In the genomic region with DNA sequence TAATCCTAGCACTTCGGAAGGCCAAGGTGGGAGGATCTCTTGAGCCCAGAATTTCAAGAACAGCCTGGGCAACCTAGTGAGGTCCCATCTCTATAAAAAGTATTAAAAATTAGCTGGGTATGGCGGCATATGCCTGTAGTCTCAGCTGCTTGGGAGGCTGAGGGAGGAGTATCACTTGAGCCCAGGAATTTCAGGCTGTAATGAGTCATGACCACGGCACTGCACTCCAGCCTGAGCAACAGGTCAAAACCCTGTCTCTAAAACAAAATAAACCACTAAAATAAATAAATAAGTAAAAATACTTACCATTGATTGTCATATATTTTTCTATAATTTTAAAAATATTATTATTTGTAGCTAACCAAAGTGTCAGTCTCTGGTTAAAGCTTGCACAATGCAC, we compare ENCODE assay signal across 1 cellular context.
TF ChIP-seq lines count a peak whose summit lies in the region.

No MANE protein-coding gene starts in this region.

TF ChIP-seq in IMR-90, 13 proteins besides CTCF, POLR2A, EP300 and RAD21 (continued from another document):
- no peak for TF ChIP-seq SMC3 (IDR thresholded peaks at IDR 0.05; ENCODE audit: low read depth, low read length)
- no peak for TF ChIP-seq FOS (IDR thresholded peaks at IDR 0.05; ENCODE audit: low read depth, low read length)
- TF ChIP-seq CHD1 (IDR thresholded peaks at IDR 0.05; ENCODE audit: low read depth, low read length), result no peak
- TF ChIP-seq, protein P1, sequence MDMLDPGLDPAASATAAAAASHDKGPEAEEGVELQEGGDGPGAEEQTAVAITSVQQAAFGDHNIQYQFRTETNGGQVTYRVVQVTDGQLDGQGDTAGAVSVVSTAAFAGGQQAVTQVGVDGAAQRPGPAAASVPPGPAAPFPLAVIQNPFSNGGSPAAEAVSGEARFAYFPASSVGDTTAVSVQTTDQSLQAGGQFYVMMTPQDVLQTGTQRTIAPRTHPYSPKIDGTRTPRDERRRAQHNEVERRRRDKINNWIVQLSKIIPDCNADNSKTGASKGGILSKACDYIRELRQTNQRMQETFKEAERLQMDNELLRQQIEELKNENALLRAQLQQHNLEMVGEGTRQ (IDR thresholded peaks at IDR 0.05; ENCODE audit: low read depth, low read length), result no peak
- TF ChIP-seq RFX5 (IDR thresholded peaks at IDR 0.05; ENCODE audit: low read depth, low read length), result no peak
- TF ChIP-seq MAFK (IDR thresholded peaks at IDR 0.05; ENCODE audit: low read depth, low read length), result no peak
- TF ChIP-seq MXI1 (IDR thresholded peaks at IDR 0.05; ENCODE audit: borderline replicate concordance, low read depth, low read length), result no peak
- TF ChIP-seq NFE2L2 (IDR thresholded peaks at IDR 0.05; ENCODE audit: low read depth, low read length), result no peak
- TF ChIP-seq, protein P2, sequence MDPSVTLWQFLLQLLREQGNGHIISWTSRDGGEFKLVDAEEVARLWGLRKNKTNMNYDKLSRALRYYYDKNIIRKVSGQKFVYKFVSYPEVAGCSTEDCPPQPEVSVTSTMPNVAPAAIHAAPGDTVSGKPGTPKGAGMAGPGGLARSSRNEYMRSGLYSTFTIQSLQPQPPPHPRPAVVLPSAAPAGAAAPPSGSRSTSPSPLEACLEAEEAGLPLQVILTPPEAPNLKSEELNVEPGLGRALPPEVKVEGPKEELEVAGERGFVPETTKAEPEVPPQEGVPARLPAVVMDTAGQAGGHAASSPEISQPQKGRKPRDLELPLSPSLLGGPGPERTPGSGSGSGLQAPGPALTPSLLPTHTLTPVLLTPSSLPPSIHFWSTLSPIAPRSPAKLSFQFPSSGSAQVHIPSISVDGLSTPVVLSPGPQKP (IDR thresholded peaks at IDR 0.05; ENCODE audit: borderline replicate concordance, low read depth, low read length), result no peak
